Comparison of ENCODE assay signal across 1 cellular context in the genomic region with DNA sequence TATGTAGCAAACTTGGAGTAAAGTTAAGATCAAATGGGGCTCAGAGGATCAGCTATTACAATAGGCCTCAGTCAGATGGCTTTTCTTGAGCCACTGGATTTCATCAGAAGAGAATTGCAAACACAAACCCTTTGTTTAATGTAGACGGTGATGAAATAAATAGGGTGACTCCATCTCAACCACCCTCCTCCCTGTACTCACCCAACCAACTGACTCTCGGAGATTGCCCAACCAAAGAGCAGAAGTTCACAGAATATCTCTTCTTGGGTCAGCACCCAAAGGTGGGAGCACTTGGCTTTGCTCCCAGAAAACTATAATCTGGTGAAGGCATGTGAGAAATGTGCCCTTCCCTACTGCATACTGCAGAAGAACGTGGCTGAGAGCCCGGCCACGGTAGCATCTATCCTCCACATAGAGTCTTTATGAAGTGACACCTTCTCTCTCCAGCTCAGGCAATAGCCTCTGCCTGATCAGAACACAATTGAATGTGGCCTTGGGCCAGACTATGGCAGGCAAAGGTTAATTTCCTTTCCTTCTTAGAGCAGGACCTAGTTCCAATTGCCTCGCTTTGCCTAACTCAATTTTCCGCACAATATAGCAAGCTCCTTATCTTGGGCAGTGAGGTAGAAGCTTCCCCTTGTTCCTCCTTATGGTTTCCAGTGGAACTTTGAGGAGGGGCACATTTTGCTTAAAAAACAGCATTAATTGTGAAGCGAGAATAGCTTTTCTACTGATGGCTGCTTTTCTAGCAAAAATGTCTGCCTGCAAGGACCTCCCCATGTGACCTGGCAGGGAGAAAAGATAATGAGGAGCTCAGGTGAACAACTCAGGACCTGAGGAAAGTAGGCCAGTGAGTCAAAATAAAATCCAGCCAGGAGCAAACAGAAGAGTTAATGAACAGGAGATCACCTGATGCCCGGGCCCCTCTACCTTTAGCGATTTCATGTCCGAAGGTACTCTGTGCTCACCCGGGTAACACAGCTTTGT.
TF ChIP-seq lines count a peak whose summit lies in the region.

No MANE protein-coding gene starts in this region.

TF ChIP-seq in liver, 16 proteins besides CTCF, POLR2A, EP300 and RAD21 (continued from another document):
- TF ChIP-seq, protein P1, sequence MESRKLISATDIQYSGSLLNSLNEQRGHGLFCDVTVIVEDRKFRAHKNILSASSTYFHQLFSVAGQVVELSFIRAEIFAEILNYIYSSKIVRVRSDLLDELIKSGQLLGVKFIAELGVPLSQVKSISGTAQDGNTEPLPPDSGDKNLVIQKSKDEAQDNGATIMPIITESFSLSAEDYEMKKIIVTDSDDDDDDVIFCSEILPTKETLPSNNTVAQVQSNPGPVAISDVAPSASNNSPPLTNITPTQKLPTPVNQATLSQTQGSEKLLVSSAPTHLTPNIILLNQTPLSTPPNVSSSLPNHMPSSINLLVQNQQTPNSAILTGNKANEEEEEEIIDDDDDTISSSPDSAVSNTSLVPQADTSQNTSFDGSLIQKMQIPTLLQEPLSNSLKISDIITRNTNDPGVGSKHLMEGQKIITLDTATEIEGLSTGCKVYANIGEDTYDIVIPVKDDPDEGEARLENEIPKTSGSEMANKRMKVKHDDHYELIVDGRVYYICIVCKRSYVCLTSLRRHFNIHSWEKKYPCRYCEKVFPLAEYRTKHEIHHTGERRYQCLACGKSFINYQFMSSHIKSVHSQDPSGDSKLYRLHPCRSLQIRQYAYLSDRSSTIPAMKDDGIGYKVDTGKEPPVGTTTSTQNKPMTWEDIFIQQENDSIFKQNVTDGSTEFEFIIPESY (IDR thresholded peaks at IDR 0.05), result peak; percentile 67
